In the genomic region with DNA sequence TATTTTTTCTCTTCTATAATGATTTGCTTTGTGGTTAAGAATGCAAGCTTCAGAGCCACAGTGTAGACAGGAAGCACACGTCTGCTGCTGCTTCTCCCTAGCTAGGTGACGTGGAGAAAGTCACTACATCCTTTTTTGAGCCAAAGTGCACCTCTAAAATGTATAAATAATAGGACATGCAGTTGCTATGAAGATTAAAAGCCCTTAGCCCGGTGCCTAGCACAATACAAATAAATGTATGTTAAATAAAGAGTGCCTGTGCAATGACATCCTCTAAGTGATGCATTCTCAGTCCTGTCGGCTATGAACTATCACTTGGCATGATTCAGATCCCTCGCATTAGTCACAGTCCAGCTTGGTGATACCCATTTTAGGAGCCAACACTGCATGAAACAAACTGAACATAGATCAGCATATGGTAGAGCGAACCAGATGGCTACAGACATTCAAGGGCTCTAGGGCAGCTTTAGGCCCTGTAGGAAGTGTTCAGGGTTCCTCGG, we compare ENCODE assay signal across 8 cellular contexts. TPM values are rescaled to one million over a fixed set of nuclear protein-coding genes. Genes with fewer than 3 reads are reported as not detected.
DNase-seq lines count a peak whose midpoint lies in the region; ATAC-seq, FAIRE-seq and TF ChIP-seq lines count a peak whose summit lies in the region.

No MANE protein-coding gene starts in this region.

- intact Hi-C loops in PC-3 (cut with micrococcal nuclease) = loop anchor here (10.0 kb wide), 1 partner anchor 141 kb away; no protein-coding TSS in a partner anchor

- H3K27ac ChIP-seq in CD8-positive, alpha-beta memory T cell (ENCODE audit: low read depth, low read length) = peak overlapping the region; percentile 62
- peak overlapping the region; percentile 79 for H3K27ac ChIP-seq in PC-3 (ENCODE audit: low read length)
- peak overlapping the region; percentile 70 for H3K27ac ChIP-seq in brain microvascular endothelial cell
- H3K27ac ChIP-seq in smooth muscle cell (ENCODE audit: low read depth) = peak overlapping the region; percentile 98
- H3K27ac ChIP-seq in right atrium auricular region = no peak overlapping the region

- POLR2A ChIA-PET in CD8-positive, alpha-beta memory T cell (lab: Charles Lee) = interaction anchor here (0.9 to 3.9 kb wide), 3 partner anchors 9 to 22 kb away, joined by 3 to 44 read pairs (median 3); partner anchors contain the start of gene VIM
- POLR2A ChIA-PET in PC-3 (lab: Charles Lee; ENCODE audit: unreplicated experiment) = interaction anchor here (0.6 to 0.7 kb wide), 3 partner anchors 24 to 392 kb away, joined by 3 to 6 read pairs (median 3); partner anchors contain the start of gene RSU1

- H3K4me1 ChIP-seq in CD8-positive, alpha-beta memory T cell (ENCODE audit: insufficient read depth, low read length) = peaks cover 26% of the 10 kb centered on the region
- H3K4me1 ChIP-seq in PC-3 (ENCODE audit: insufficient read depth, low read length) (peaks cover 17% of the 10 kb centered on the region; the same call in 1 of the 2 replicates), smooth muscle cell (ENCODE audit: low read depth) (peaks cover 30% of the 10 kb centered on the region), right atrium auricular region (no peaks in the 10 kb centered on the region)

- H3K4me1 Mint-ChIP-seq in CD8-positive, alpha-beta memory T cell = peaks cover 17 to 44% (median 24%) of the 10 kb centered on the region in 3 donors

- DNase-seq in CD8-positive, alpha-beta memory T cell = peak in 4 of 5 donors; percentile 21 to 77 (median 69)
- DNase-seq in PC-3 (peak; percentile 67), brain microvascular endothelial cell (peak; percentile 92), smooth muscle cell (lab: John Stamatoyannopoulos, UW; ENCODE audit: unreplicated experiment) (no peak), right atrium auricular region (ENCODE audit: low spot score) (no peak), GM12892 (ENCODE audit: insufficient read length) (no peak)

- no peak for FAIRE-seq in GM12892 (lab: Jason Lieb, UNC)

- no peaks in the 10 kb centered on the region for H3K36me3 ChIP-seq in CD8-positive, alpha-beta memory T cell (ENCODE audit: insufficient read depth, low read length)
- H3K36me3 ChIP-seq in PC-3 (ENCODE audit: low read depth, low read length) (no peaks in the 10 kb centered on the region), brain microvascular endothelial cell (replicated peaks) (no peaks in the 10 kb centered on the region), smooth muscle cell (ENCODE audit: low read depth) (no peaks in the 10 kb centered on the region), right atrium auricular region (no peaks in the 10 kb centered on the region)

- no peak for TF ChIP-seq POLR2A in GM12892 (IDR thresholded peaks at IDR 0.05; ENCODE audit: low read depth, low read length)

- 31% methylated on average over 7 of the region's 7 CpGs for WGBS in smooth muscle cell (ENCODE audit: low lambda C conversion rate)

- peak overlapping the region; percentile 3 to 51 (median 11) for H3K4me3 Mint-ChIP-seq in CD8-positive, alpha-beta memory T cell

- no peaks in the 10 kb centered on the region for H3K27me3 ChIP-seq in CD8-positive, alpha-beta memory T cell (ENCODE audit: insufficient read depth, low read length, poor library complexity, severe bottlenecking)
- H3K27me3 ChIP-seq in PC-3 (ENCODE audit: low read length) (no peaks in the 10 kb centered on the region), brain microvascular endothelial cell (replicated peaks) (no peaks in the 10 kb centered on the region), smooth muscle cell (ENCODE audit: low read depth) (no peaks in the 10 kb centered on the region), right atrium auricular region (no peaks in the 10 kb centered on the region)

- no TSS peak for BruUV-seq in PC-3 (replicated peaks; lab: Mats Ljungman, UMichigan)

- H4K20me1 ChIP-seq in PC-3 (ENCODE audit: low read length) (no peaks in the 10 kb centered on the region), smooth muscle cell (ENCODE audit: low read depth) (no peaks in the 10 kb centered on the region)

- H3K9me2 ChIP-seq in PC-3 (replicated peaks; ENCODE audit: low read length) = no peaks in the 10 kb centered on the region

- TF ChIP-seq CTCF in PC-3 (conservative IDR thresholded peaks at IDR 0.05; ENCODE audit: low read depth, low read length) = no peak
- no peak for TF ChIP-seq CTCF in brain microvascular endothelial cell (IDR thresholded peaks at IDR 0.05; ENCODE audit: low read depth, low read length, missing control alignments)
- no peak for TF ChIP-seq CTCF in smooth muscle cell (IDR thresholded peaks at IDR 0.05; ENCODE audit: borderline replicate concordance, insufficient read depth, poor library complexity, severe bottlenecking)
- TF ChIP-seq CTCF in right atrium auricular region (IDR thresholded peaks at IDR 0.05) = no peak

- no peaks in the 10 kb centered on the region for H3K79me2 ChIP-seq in PC-3 (ENCODE audit: low read length)
- peaks cover 4% of the 10 kb centered on the region for H3K79me2 ChIP-seq in smooth muscle cell (ENCODE audit: low read depth)

- H3F3A ChIP-seq in PC-3 (ENCODE audit: low read length, unreplicated experiment) = no peaks in the 10 kb centered on the region
- no peaks in the 10 kb centered on the region for H3F3A ChIP-seq in smooth muscle cell (ENCODE audit: low read depth)

- no peaks in the 10 kb centered on the region for H3K9me3 ChIP-seq in CD8-positive, alpha-beta memory T cell (ENCODE audit: low read length)
- no peaks in the 10 kb centered on the region for H3K9me3 ChIP-seq in PC-3 (ENCODE audit: low read length)
- no peaks in the 10 kb centered on the region for H3K9me3 ChIP-seq in smooth muscle cell (replicated peaks; ENCODE audit: low read depth)
- H3K9me3 ChIP-seq in right atrium auricular region = no peaks in the 10 kb centered on the region

- in situ Hi-C loops in brain microvascular endothelial cell (cut with HindIII; ENCODE audit: low pct_ligation_motif_present, low sequenced_read_pairs) = no loop called here

- CTCF ChIA-PET in CD8-positive, alpha-beta memory T cell (lab: Charles Lee) = interaction anchor here (1.2 to 3.3 kb wide), 5 partner anchors 10 to 27 kb away, joined by 6 to 36 read pairs (median 7); partner anchors contain the start of gene VIM
- CTCF ChIA-PET in PC-3 (lab: Charles Lee) = no interaction called here

- peaks cover 0 to 4% (median 0%) of the 10 kb centered on the region in 3 donors for H3K36me3 Mint-ChIP-seq in CD8-positive, alpha-beta memory T cell

- no peaks in the 10 kb centered on the region for H3K9me3 Mint-ChIP-seq in CD8-positive, alpha-beta memory T cell

- H3K4me2 ChIP-seq in PC-3 (ENCODE audit: low read length) = peak overlapping the region; percentile 26; the same call in 1 of the 2 replicates
- H3K4me2 ChIP-seq in smooth muscle cell = peak overlapping the region; percentile 75

- H3K4me3 ChIP-seq in CD8-positive, alpha-beta memory T cell (ENCODE audit: low read length) = no peak overlapping the region
- H3K4me3 ChIP-seq in PC-3 (ENCODE audit: low read length) (no peak overlapping the region), brain microvascular endothelial cell (ENCODE audit: low read depth, low read length) (no peak overlapping the region), smooth muscle cell (no peak overlapping the region), right atrium auricular region (no peak overlapping the region)

- peak overlapping the region; percentile 89 to 98 (median 94) for H3K27ac Mint-ChIP-seq in CD8-positive, alpha-beta memory T cell

- H2AFZ ChIP-seq in PC-3 (ENCODE audit: low read length) (peak overlapping the region; percentile 67), smooth muscle cell (ENCODE audit: low read depth) (peak overlapping the region; percentile 66)

- H3K9ac ChIP-seq in PC-3 (ENCODE audit: low read length) (peak overlapping the region; percentile 29; the same call in 1 of the 2 replicates), smooth muscle cell (ENCODE audit: low read depth) (peak overlapping the region; percentile 75)

- no peaks in the 10 kb centered on the region for H3K27me3 Mint-ChIP-seq in CD8-positive, alpha-beta memory T cell

- ATAC-seq in GM21825 (IDR thresholded peaks at IDR 0.05; ENCODE audit: unreplicated experiment) (peak; percentile 52), PC-3 (peak; percentile 87), HG03039 (IDR thresholded peaks at IDR 0.05; ENCODE audit: unreplicated experiment) (no peak)

RNA-seq across cellular contexts. Expression of gene TRDMT1, which starts 4.8 kb away (rescaled TPM):
- 1 to 10 TPM; 7.3 to 9.8 TPM for total RNA-seq in CD8-positive, alpha-beta memory T cell
- polyA plus RNA-seq in CD8-positive, alpha-beta memory T cell = 8.3 TPM
- total RNA-seq in PC-3 (2014; rRNA removed) (1.3 and 2.0 TPM in 2 replicates), smooth muscle cell (7.3 and 13.8 TPM in 2 replicates), right atrium auricular region (1 to 10 TPM; 3.8 to 5.0 TPM)
- polyA plus RNA-seq in smooth muscle cell = 2.5 and 3.7 TPM in 2 replicates
- 4.4 TPM for polyA plus RNA-seq in GM12892 (2012; ENCODE audit: missing spikeins)

RNA-seq across cellular contexts. Expression of gene VIM, which starts 21.8 kb away (rescaled TPM):
- 1,000 to 10,000 TPM; 1,217 to 1,243 TPM for total RNA-seq in CD8-positive, alpha-beta memory T cell
- polyA plus RNA-seq in CD8-positive, alpha-beta memory T cell = 513 TPM
- total RNA-seq in PC-3 (2014; rRNA removed) = 469 and 506 TPM in 2 replicates
- total RNA-seq in smooth muscle cell = 6,093 and 6,435 TPM in 2 replicates
- 2,741 and 3,198 TPM in 2 replicates for polyA plus RNA-seq in smooth muscle cell
- total RNA-seq in right atrium auricular region = 1,000 to 10,000 TPM; 1,022 to 1,600 TPM
- 162 TPM for polyA plus RNA-seq in GM12892 (2012; ENCODE audit: missing spikeins)

Comparison
In these comparisons a context has a peak if more than half of its experiments do, and no peak if none do; other contexts are left out.
1. DNase-seq: peak in CD8-positive, alpha-beta memory T cell (4 of 5), PC-3 (single experiment) and brain microvascular endothelial cell (single experiment); none in smooth muscle cell (single experiment), right atrium auricular region (single experiment) and GM12892 (single experiment).
2. H3K27ac ChIP-seq: peak in CD8-positive, alpha-beta memory T cell (single experiment), PC-3 (single experiment), brain microvascular endothelial cell (single experiment) and smooth muscle cell (single experiment); none in right atrium auricular region (0 of 2).